ENCODE assay signal across 1 cellular context in genomic region chr10:12448729-12449391, GRCh38.
TF ChIP-seq lines count a peak whose summit lies in the region.

No MANE protein-coding gene starts in this region.

TF ChIP-seq in WTC11, 78 proteins besides CTCF, POLR2A, EP300 and RAD21 (continued from another document):
- TF ChIP-seq AR (CRISPR knock-in tag; IDR thresholded peaks at IDR 0.05) = no peak
